ENCODE assay signal across 12 cellular contexts in the genomic region with DNA sequence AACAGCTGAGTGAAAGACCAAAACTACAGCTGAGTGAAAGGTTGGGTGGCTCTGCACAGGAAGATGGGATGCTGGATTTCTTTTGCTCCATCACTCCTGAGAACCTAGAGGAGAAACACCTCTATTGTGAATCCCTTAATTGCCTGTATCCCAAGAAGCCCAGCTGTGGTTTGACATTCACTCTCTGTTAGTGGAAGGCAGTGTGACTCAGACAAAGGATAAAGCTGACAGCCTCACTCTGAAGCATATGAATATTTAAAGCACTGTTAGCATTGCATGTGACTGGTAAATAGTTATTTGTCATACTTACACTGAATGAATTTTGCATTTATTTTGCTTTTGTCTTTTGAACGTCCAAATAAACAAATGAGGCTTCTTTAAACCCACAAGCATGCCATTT.
A peak's percentile ranks its signal among the peaks of the same experiment; 100 is the strongest.
DNase-seq lines count a peak whose midpoint lies in the region; ATAC-seq and TF ChIP-seq lines count a peak whose summit lies in the region.
"Had no signal": no experiment of that assay in that cellular context is flagged by ENCODE, and none has a peak within 500 bp of the region (broad histone marks: within the 10 kb centered on the region; RNA-seq: fewer than 3 reads in every experiment).

No MANE protein-coding gene starts in this region.

- 22 to 54% (median 43%) methylated on average over 1 of the region's 1 CpG for WGBS in adrenal gland, 4 donors

- peak; percentile 86 for DNase-seq in ELR (ENCODE audit: low read depth)
- DNase-seq in PC-3, result peak; percentile 21
- peak; percentile 27 for DNase-seq in epithelial cell of prostate (ENCODE audit: low read depth, low spot score)
- peak; percentile 34 for DNase-seq in neural progenitor cell (ENCODE audit: low spot score)
- DNase-seq in NCI-H2171 treated with DMSO at 0.1 percent for 48 hours (lab: John Stamatoyannopoulos, UW), result no peak
- no peak for DNase-seq in adrenal gland
- no peak for DNase-seq in SIG-M5 (lab: John Stamatoyannopoulos, UW)
- no peak for DNase-seq in NCI-H146 (lab: John Stamatoyannopoulos, UW)
- DNase-seq: activated CD4-positive, alpha-beta memory T cell treated with anti-CD3 and anti-CD28 coated beads for 36 hours; activated effector memory CD4-positive, alpha-beta T cell treated with Interleukin-2 at 50 U/mL for 16 hours; kidney; OCI-M1 had no signal

- ATAC-seq in PC-3, result peak; percentile 57

- H2AFZ ChIP-seq in PC-3 (ENCODE audit: low read length) (no peak overlapping the region), neural progenitor cell (replicated peaks) (no peak overlapping the region)

- intact Hi-C loops in PC-3 (cut with micrococcal nuclease) (no loop called here), adrenal gland (cut with DNase I) (no loop called here)

- H3K9me3 Mint-ChIP-seq in neural progenitor cell, result no peaks in the 10 kb centered on the region
- H3K9me3 Mint-ChIP-seq: activated CD4-positive, alpha-beta memory T cell treated with anti-CD3 and anti-CD28 coated beads for 36 hours had no signal

- H3K27ac Mint-ChIP-seq in neural progenitor cell, result no peak overlapping the region
- H3K27ac Mint-ChIP-seq: activated CD4-positive, alpha-beta memory T cell treated with anti-CD3 and anti-CD28 coated beads for 36 hours had no signal

- H3K9ac ChIP-seq in PC-3 (ENCODE audit: low read length) (no peak overlapping the region), neural progenitor cell (no peak overlapping the region)

- POLR2A ChIA-PET in PC-3 (lab: Charles Lee; ENCODE audit: unreplicated experiment), result no interaction called here

- no peak overlapping the region for H3K4me3 Mint-ChIP-seq in neural progenitor cell
- H3K4me3 Mint-ChIP-seq: activated CD4-positive, alpha-beta memory T cell treated with anti-CD3 and anti-CD28 coated beads for 36 hours had no signal

- H3K4me2 ChIP-seq in PC-3 (ENCODE audit: low read length) (no peak overlapping the region), neural progenitor cell (no peak overlapping the region)

- H3K27me3 Mint-ChIP-seq in neural progenitor cell (ENCODE audit: insufficient read depth, low read depth), result no peaks in the 10 kb centered on the region
- H3K27me3 Mint-ChIP-seq: activated CD4-positive, alpha-beta memory T cell treated with anti-CD3 and anti-CD28 coated beads for 36 hours had no signal

- TF ChIP-seq POLR2A in adrenal gland (IDR thresholded peaks at IDR 0.05), result no peak

- H3K27ac ChIP-seq in PC-3 (ENCODE audit: low read length) (no peak overlapping the region), epithelial cell of prostate (no peak overlapping the region), neural progenitor cell (no peak overlapping the region), adrenal gland (no peak overlapping the region)

- CTCF ChIA-PET in PC-3 (lab: Charles Lee), result no interaction called here

- peaks cover 14% of the 10 kb centered on the region for H3K4me1 Mint-ChIP-seq in neural progenitor cell

- no peak overlapping the region for H3K4me3 ChIP-seq in PC-3 (ENCODE audit: low read length)
- no peak overlapping the region for H3K4me3 ChIP-seq in neural progenitor cell
- no peak overlapping the region for H3K4me3 ChIP-seq in adrenal gland

- no peaks in the 10 kb centered on the region for H3K36me3 ChIP-seq in PC-3 (ENCODE audit: low read depth, low read length)
- H3K36me3 ChIP-seq in neural progenitor cell, result no peaks in the 10 kb centered on the region
- no peaks in the 10 kb centered on the region for H3K36me3 ChIP-seq in adrenal gland (replicated peaks in 1 of 2)

- no peaks in the 10 kb centered on the region for H3K9me2 ChIP-seq in PC-3 (replicated peaks; ENCODE audit: low read length)

- H3K36me3 Mint-ChIP-seq in neural progenitor cell, result no peaks in the 10 kb centered on the region
- H3K36me3 Mint-ChIP-seq: activated CD4-positive, alpha-beta memory T cell treated with anti-CD3 and anti-CD28 coated beads for 36 hours had no signal

- H3K9me3 ChIP-seq in PC-3 (ENCODE audit: low read length) (no peaks in the 10 kb centered on the region), neural progenitor cell (ENCODE audit: low read depth) (no peaks in the 10 kb centered on the region), adrenal gland (replicated peaks in 1 of 3) (no peaks in the 10 kb centered on the region)

- H3K4me1 ChIP-seq in PC-3 (ENCODE audit: insufficient read depth, low read length) (peaks cover 8% of the 10 kb centered on the region; the same call in 1 of the 2 replicates), neural progenitor cell (peaks cover 12% of the 10 kb centered on the region), adrenal gland (replicated peaks in 1 of 2) (no peaks in the 10 kb centered on the region)

- TF ChIP-seq CTCF in PC-3 (conservative IDR thresholded peaks at IDR 0.05; ENCODE audit: low read depth, low read length), result no peak
- no peak for TF ChIP-seq CTCF in neural progenitor cell (IDR thresholded peaks at IDR 0.05)
- TF ChIP-seq CTCF in adrenal gland (IDR thresholded peaks at IDR 0.05), result no peak

- H3F3A ChIP-seq in PC-3 (ENCODE audit: low read length, unreplicated experiment) (no peaks in the 10 kb centered on the region), neural progenitor cell (ENCODE audit: low read depth) (no peaks in the 10 kb centered on the region)

- no peaks in the 10 kb centered on the region for H4K20me1 ChIP-seq in PC-3 (ENCODE audit: low read length)
- no peaks in the 10 kb centered on the region for H4K20me1 ChIP-seq in neural progenitor cell (ENCODE audit: low read depth)

- BruUV-seq in PC-3 (replicated peaks; lab: Mats Ljungman, UMichigan), result no TSS peak

- H3K79me2 ChIP-seq in PC-3 (ENCODE audit: low read length), result no peaks in the 10 kb centered on the region
- H3K79me2 ChIP-seq in neural progenitor cell (ENCODE audit: low read depth), result no peaks in the 10 kb centered on the region

- no peaks in the 10 kb centered on the region for H3K27me3 ChIP-seq in PC-3 (ENCODE audit: low read length)
- H3K27me3 ChIP-seq in neural progenitor cell, result no peaks in the 10 kb centered on the region
- no peaks in the 10 kb centered on the region for H3K27me3 ChIP-seq in adrenal gland

Comparison
In these comparisons a context has a peak if more than half of its experiments do, and no peak if none do; other contexts are left out.
1. DNase-seq: peak in ELR (single experiment), PC-3 (single experiment), epithelial cell of prostate (single experiment) and neural progenitor cell (single experiment); none in NCI-H2171 treated with DMSO at 0.1 percent for 48 hours (single experiment), adrenal gland (0 of 7), SIG-M5 (single experiment) and NCI-H146 (single experiment).